Comparison of ENCODE assay signal across 8 cellular contexts in the genomic region with DNA sequence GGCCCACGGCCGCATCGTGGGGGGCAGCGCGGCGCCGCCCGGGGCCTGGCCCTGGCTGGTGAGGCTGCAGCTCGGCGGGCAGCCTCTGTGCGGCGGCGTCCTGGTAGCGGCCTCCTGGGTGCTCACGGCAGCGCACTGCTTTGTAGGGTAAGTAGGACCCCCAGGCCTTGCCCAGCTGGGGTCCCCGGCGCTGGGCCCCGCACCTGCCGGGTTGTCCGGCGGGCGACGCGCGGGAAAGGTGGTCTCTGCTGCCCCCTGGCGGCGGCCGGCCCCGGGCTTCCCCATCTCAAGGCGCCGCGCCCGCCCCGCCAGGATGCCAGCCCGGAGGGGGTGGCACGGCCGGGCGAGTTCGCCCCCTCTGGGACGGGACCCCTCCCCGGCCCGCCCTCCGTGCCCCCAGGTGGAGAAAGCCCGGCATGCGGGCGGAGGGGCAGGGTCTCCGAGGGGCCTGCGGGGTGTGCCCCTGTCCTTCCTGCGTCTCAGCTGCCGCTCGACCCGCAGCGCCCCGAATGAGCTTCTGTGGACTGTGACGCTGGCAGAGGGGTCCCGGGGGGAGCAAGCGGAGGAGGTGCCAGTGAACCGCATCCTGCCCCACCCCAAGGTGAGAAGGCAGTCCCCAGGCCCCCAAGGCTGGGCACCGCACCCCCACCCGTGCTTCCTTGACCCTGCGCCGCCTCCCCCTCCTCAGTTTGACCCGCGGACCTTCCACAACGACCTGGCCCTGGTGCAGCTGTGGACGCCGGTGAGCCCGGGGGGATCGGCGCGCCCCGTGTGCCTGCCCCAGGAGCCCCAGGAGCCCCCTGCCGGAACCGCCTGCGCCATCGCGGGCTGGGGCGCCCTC. TPM values are rescaled to one million over a fixed set of nuclear protein-coding genes. Genes with fewer than 3 reads are reported as not detected.
A peak's percentile ranks its signal among the peaks of the same experiment; 100 is the strongest.
DNase-seq lines count a peak whose midpoint lies in the region; ATAC-seq and TF ChIP-seq lines count a peak whose summit lies in the region.

No MANE protein-coding gene starts in this region.

- TF ChIP-seq POLR2A in NB4 (IDR thresholded peaks at IDR 0.05; ENCODE audit: extremely low read depth, insufficient read length), result no peak

- no peak overlapping the region for H3K27ac ChIP-seq in upper lobe of right lung

- no peak overlapping the region for H3K4me3 ChIP-seq in GM12865 (ENCODE audit: low read depth, low read length)
- no peak overlapping the region for H3K4me3 ChIP-seq in NB4 (ENCODE audit: low read depth, low read length)
- H3K4me3 ChIP-seq in fibroblast of the aortic adventitia (ENCODE audit: low read depth, low read length), result no peak overlapping the region
- H3K4me3 ChIP-seq in upper lobe of right lung, result peak overlapping the region; percentile 14

- H3K4me3 Mint-ChIP-seq in activated T-cell treated with anti-CD3 and anti-CD28 coated beads, Interleukin-2, amount 50 U/mL, for 24 hours, result no peak overlapping the region

- H3K4me1 ChIP-seq in upper lobe of right lung, result peaks cover 15% of the 10 kb centered on the region

- peak; percentile 69 for TF ChIP-seq CTCF in GM12865 (IDR thresholded peaks at IDR 0.05; ENCODE audit: insufficient read depth, low read depth, low read length, missing control alignments)
- peak; percentile 41 for TF ChIP-seq CTCF in NB4 (IDR thresholded peaks at IDR 0.05; ENCODE audit: low read depth, low read length)
- TF ChIP-seq CTCF in fibroblast of the aortic adventitia (IDR thresholded peaks at IDR 0.05; ENCODE audit: insufficient read depth, low read length), result peak; percentile 54
- peak; percentile 92 for TF ChIP-seq CTCF in upper lobe of right lung (IDR thresholded peaks at IDR 0.05)

- H3K9me3 Mint-ChIP-seq in activated T-cell treated with anti-CD3 and anti-CD28 coated beads, Interleukin-2, amount 50 U/mL, for 24 hours, result no peaks in the 10 kb centered on the region

- peaks cover 58% of the 10 kb centered on the region for H3K27me3 Mint-ChIP-seq in activated T-cell treated with anti-CD3 and anti-CD28 coated beads, Interleukin-2, amount 50 U/mL, for 24 hours

- peaks cover 9% of the 10 kb centered on the region for H3K4me1 Mint-ChIP-seq in activated T-cell treated with anti-CD3 and anti-CD28 coated beads, Interleukin-2, amount 50 U/mL, for 24 hours (ENCODE audit: low read depth)

- no peak overlapping the region for H3K27ac Mint-ChIP-seq in activated T-cell treated with anti-CD3 and anti-CD28 coated beads, Interleukin-2, amount 50 U/mL, for 24 hours

- H3K27me3 ChIP-seq in upper lobe of right lung, result peaks cover 69% of the 10 kb centered on the region

- H3K9me3 ChIP-seq in upper lobe of right lung, result no peaks in the 10 kb centered on the region

- H3K36me3 Mint-ChIP-seq in activated T-cell treated with anti-CD3 and anti-CD28 coated beads, Interleukin-2, amount 50 U/mL, for 24 hours (ENCODE audit: low read depth), result no peaks in the 10 kb centered on the region

- DNase-seq in GM12865 (ENCODE audit: low read depth), result peak; percentile 46
- peak; percentile 60 for DNase-seq in NB4 (ENCODE audit: low read depth)
- peak; percentile 85 for DNase-seq in activated T-cell treated with anti-CD3 and anti-CD28 coated beads, Interleukin-2, amount 50 U/mL, for 24 hours
- DNase-seq in fibroblast of the aortic adventitia (ENCODE audit: low read depth), result no peak
- DNase-seq in posterior cingulate gyrus, result peak in 6 of 10 donors; percentile 60 to 95 (median 72)
- peak; percentile 79 for DNase-seq in upper lobe of right lung

- no peaks in the 10 kb centered on the region for H3K36me3 ChIP-seq in upper lobe of right lung

- intact Hi-C loops in posterior cingulate gyrus (cut with DNase I), result loop anchor here (1.0 to 5.0 kb wide), 2 partner anchors 76 to 615 kb away; no protein-coding TSS in a partner anchor
- intact Hi-C loops in upper lobe of right lung (cut with DNase I), result loop anchor here (10.0 kb wide), 1 partner anchor 617 kb away; no protein-coding TSS in a partner anchor

- peak; percentile 75 for ATAC-seq in upper lobe of right lung
- ATAC-seq in HG02571 (IDR thresholded peaks at IDR 0.05; ENCODE audit: unreplicated experiment), result no peak
- ATAC-seq in HG02763 (IDR thresholded peaks at IDR 0.05; ENCODE audit: unreplicated experiment), result no peak

RNA-seq across cellular contexts. Expression of a gene that starts 2.0 kb away (rescaled TPM):
- total RNA-seq in fibroblast of the aortic adventitia (ENCODE audit: low replicate concordance) (not detected in 2 replicates), upper lobe of right lung (not detected)

RNA-seq across cellular contexts. Expression of a gene that starts 3.7 kb away (rescaled TPM):
- total RNA-seq in fibroblast of the aortic adventitia (ENCODE audit: low replicate concordance) (not detected in 2 replicates), upper lobe of right lung (not detected)

RNA-seq across cellular contexts. Expression of a gene that starts 17.3 kb away (rescaled TPM):
- total RNA-seq in fibroblast of the aortic adventitia (ENCODE audit: low replicate concordance) (not detected in 2 replicates), upper lobe of right lung (not detected)

RNA-seq across cellular contexts. Expression of a gene that starts 28.1 kb away (rescaled TPM):
- total RNA-seq in fibroblast of the aortic adventitia (ENCODE audit: low replicate concordance), result 3.3 and 7.8 TPM in 2 replicates
- 3.9 TPM for total RNA-seq in upper lobe of right lung

RNA-seq across cellular contexts. Expression of a gene that starts 28.3 kb away (rescaled TPM):
- 49.1 and 72.6 TPM in 2 replicates for total RNA-seq in fibroblast of the aortic adventitia (ENCODE audit: low replicate concordance)
- 68.0 TPM for total RNA-seq in upper lobe of right lung

Comparison
In these comparisons a context has a peak if more than half of its experiments do, and no peak if none do; other contexts are left out.
1. CTCF ChIP-seq: peak in every context shown above with its lines; median percentile 92 in upper lobe of right lung; 69 in GM12865; 54 in fibroblast of the aortic adventitia; 41 in NB4.